Comparison of ENCODE assay signal across 26 cellular contexts in genomic region chr12:50106907-50107306, GRCh38.
"Had no signal": no experiment of that assay in that cellular context is flagged by ENCODE, and none has a peak within 500 bp of the region (broad histone marks: within the 10 kb centered on the region; RNA-seq: fewer than 3 reads in every experiment).

No MANE protein-coding gene starts in this region.

- H3K4me3 ChIP-seq: cardiac muscle cell, SJCRH30 had no signal

- H3K9ac ChIP-seq: SK-N-SH had no signal

- ATAC-seq: activated naive CD4-positive, alpha-beta T cell treated with anti-CD3 and anti-CD28 coated beads, Interleukin-2, amount 50 U/mL, for 72 hours; activated T-cell treated with anti-CD3 and anti-CD28 coated beads, Interleukin-2, amount 50 U/mL, for 4 hours had no signal

- H3K27me3 ChIP-seq: brain microvascular endothelial cell, cardiac muscle cell, Peyer's patch, SJCRH30 had no signal

- H3K4me3 Mint-ChIP-seq: activated CD4-positive, alpha-beta memory T cell treated with anti-CD3 and anti-CD28 coated beads for 36 hours; activated CD4-positive, alpha-beta T cell treated with anti-CD3 and anti-CD28 coated beads, Interleukin-2, amount 10 ng/mL, durations not matched to agents 7 days and 5 days; activated T-cell treated with anti-CD3 and anti-CD28 coated beads, Interleukin-2, amount 50 U/mL, for 4 hours had no signal

- H3K27ac ChIP-seq: brain microvascular endothelial cell, cardiac muscle cell, RWPE1, SJCRH30, VCaP had no signal

- DNase-seq: activated CD4-positive, alpha-beta memory T cell treated with anti-CD3 and anti-CD28 coated beads for 36 hours; activated CD4-positive, alpha-beta T cell treated with anti-CD3 and anti-CD28 coated beads, Interleukin-2, amount 10 ng/mL, durations not matched to agents 7 days and 5 days; activated CD4-positive, CD25-positive, alpha-beta regulatory T cell; activated CD8-positive, alpha-beta memory T cell treated with anti-CD3 and anti-CD28 coated beads for 24 hours; activated effector memory CD4-positive, alpha-beta T cell treated with anti-CD3 and anti-CD28 coated beads, Interleukin-2, amount 50 U/mL, for 16 hours; activated naive CD4-positive, alpha-beta T cell treated with Interleukin-2 at 50 U/mL for 16 hours; activated T-cell treated with anti-CD3 and anti-CD28 coated beads, Interleukin-2, amount 50 U/mL, for 4 hours; brain microvascular endothelial cell; KG1; NCI-H1105; NCI-H1436; NCI-H1694 treated with DMSO at 0.1 percent for 48 hours; NCI-H2029 treated with DMSO at 0.1 percent for 48 hours; NCI-H345; NCI-H510A; NCI-H69; NK-92 treated with Interleukin-12 subunit alpha and Interleukin-12 subunit beta, amount 100 ng/mL, for 24 hours; Peyer's patch; Right ventricle myocardium superior; SJCRH30; SK-N-SH; T-helper 1 cell had no signal

- H3K9me3 ChIP-seq: Peyer's patch, SJCRH30, SK-N-SH had no signal

- H3K27ac Mint-ChIP-seq: activated CD4-positive, alpha-beta memory T cell treated with anti-CD3 and anti-CD28 coated beads for 36 hours; activated CD4-positive, alpha-beta T cell treated with anti-CD3 and anti-CD28 coated beads, Interleukin-2, amount 10 ng/mL, durations not matched to agents 7 days and 5 days; activated naive CD4-positive, alpha-beta T cell treated with anti-CD3 and anti-CD28 coated beads, Interleukin-2, amount 50 U/mL, for 72 hours had no signal

- H3K4me2 ChIP-seq: SK-N-SH had no signal

- H3K36me3 Mint-ChIP-seq: activated CD4-positive, alpha-beta memory T cell treated with anti-CD3 and anti-CD28 coated beads for 36 hours; activated naive CD4-positive, alpha-beta T cell treated with anti-CD3 and anti-CD28 coated beads, Interleukin-2, amount 50 U/mL, for 72 hours had no signal

- H3K36me3 ChIP-seq: brain microvascular endothelial cell, cardiac muscle cell, Peyer's patch had no signal

- H3K9me3 Mint-ChIP-seq: activated CD4-positive, alpha-beta memory T cell treated with anti-CD3 and anti-CD28 coated beads for 36 hours; activated CD4-positive, alpha-beta T cell treated with anti-CD3 and anti-CD28 coated beads, Interleukin-2, amount 10 ng/mL, durations not matched to agents 7 days and 5 days; activated naive CD4-positive, alpha-beta T cell treated with anti-CD3 and anti-CD28 coated beads, Interleukin-2, amount 50 U/mL, for 72 hours; activated T-cell treated with anti-CD3 and anti-CD28 coated beads, Interleukin-2, amount 50 U/mL, for 4 hours had no signal

- H3K27me3 Mint-ChIP-seq: activated CD4-positive, alpha-beta memory T cell treated with anti-CD3 and anti-CD28 coated beads for 36 hours; activated CD4-positive, alpha-beta T cell treated with anti-CD3 and anti-CD28 coated beads, Interleukin-2, amount 10 ng/mL, durations not matched to agents 7 days and 5 days had no signal
